19 cellular contexts compared by ENCODE assay signal in genomic region chr1:175427625-175428024, GRCh38.
A peak's percentile ranks its signal among the peaks of the same experiment; 100 is the strongest.
DNase-seq lines count a peak whose midpoint lies in the region; ATAC-seq, FAIRE-seq and TF ChIP-seq lines count a peak whose summit lies in the region.
"Had no signal": no experiment of that assay in that cellular context is flagged by ENCODE, and none has a peak within 500 bp of the region (broad histone marks: within the 10 kb centered on the region; RNA-seq: fewer than 3 reads in every experiment).

No MANE protein-coding gene starts in this region.

- H4K20me1 ChIP-seq in K562 (replicated peaks; ENCODE audit: control insufficient read depth, insufficient read depth, low read length) = no peaks in the 10 kb centered on the region
- H4K20me1 ChIP-seq: BLaER1 treated with 17β-estradiol and CSF1 and Interleukin-3, amounts not matched to agents 10 nM and 100 nM had no signal

- H3K27me3 ChIP-seq in A673 (replicated peaks; ENCODE audit: insufficient read depth, low read depth, low read length, poor library complexity) (no peaks in the 10 kb centered on the region), K562 (ENCODE audit: control insufficient read depth in 2 of 2, insufficient read depth in 2 of 2, low read length in 2 of 2) (peaks cover 0 to 12% of the 10 kb centered on the region in 2 experiments; a peak in 1 of 5 replicates)
- H3K27me3 ChIP-seq: BLaER1 treated with 17β-estradiol and CSF1 and Interleukin-3, amounts not matched to agents 10 nM and 100 nM had no signal

- 5% methylated on average over 2 of the region's 2 CpGs for WGBS in K562 (ENCODE audit: insufficient coverage, low coverage, missing lambda C conversion rate)

- H3K4me1 ChIP-seq in A673 (ENCODE audit: insufficient read depth, low read length, poor library complexity, severe bottlenecking) = no peaks in the 10 kb centered on the region
- no peaks in the 10 kb centered on the region for H3K4me1 ChIP-seq in HEK293 (ENCODE audit: control insufficient read depth, insufficient read depth, low read length)
- H3K4me1 ChIP-seq in K562 (replicated peaks in 1 of 2; ENCODE audit: control insufficient read depth in 2 of 2, insufficient read depth in 2 of 2, low read length in 2 of 2) = no peaks in the 10 kb centered on the region
- H3K4me1 ChIP-seq: BLaER1 treated with 17β-estradiol and CSF1 and Interleukin-3, amounts not matched to agents 10 nM and 100 nM had no signal

- FAIRE-seq in K562 (lab: Jason Lieb, UNC) = no peak
- FAIRE-seq: A204.1, D721Med, G401.6, GM12891 had no signal

- CTCF ChIA-PET in A673 (lab: Charles Lee) = no interaction called here
- CTCF ChIA-PET in HEK293 (lab: Yijun Ruan, JAX) = interaction anchor here (0.6 kb wide), 1 partner anchor 110 kb away, joined by 7 read pairs; no protein-coding TSS in a partner anchor
- CTCF ChIA-PET in K562 (lab: Yijun Ruan, JAX; ENCODE audit: low intra/inter-chr PET ratio) = interaction anchor here (0.5 kb wide), 1 partner anchor 22 kb away, joined by 4 read pairs; no protein-coding TSS in a partner anchor

- H3K79me2 ChIP-seq in K562 (ENCODE audit: control insufficient read depth, insufficient read depth, low read length) = no peaks in the 10 kb centered on the region

- BruUV-seq in A673 (replicated peaks; lab: Mats Ljungman, UMichigan) (no TSS peak), K562 (replicated peaks; lab: Mats Ljungman, UMichigan) (no TSS peak)

- H3K4me3 ChIP-seq in A673 (ENCODE audit: low read depth, low read length, poor library complexity, severe bottlenecking) = no peak overlapping the region
- H3K4me3 ChIP-seq in HEK293 (ENCODE audit: low read depth, low read length) = no peak overlapping the region
- H3K4me3 ChIP-seq in K562 = no peak overlapping the region
- H3K4me3 ChIP-seq: BLaER1 treated with 17β-estradiol and CSF1 and Interleukin-3, amounts not matched to agents 10 nM and 100 nM had no signal

- H3K27ac ChIP-seq in A673 (ENCODE audit: low read depth, low read length, poor library complexity, severe bottlenecking) (no peak overlapping the region), HEK293 (ENCODE audit: extremely low read depth, low read depth, low read length) (no peak overlapping the region), K562 (ENCODE audit: extremely low read depth, low read depth, low read length) (no peak overlapping the region)
- H3K27ac ChIP-seq: BLaER1 treated with 17β-estradiol and CSF1 and Interleukin-3, amounts not matched to agents 10 nM and 100 nM; C4-2B had no signal

- H3K4me2 ChIP-seq in K562 (ENCODE audit: insufficient read depth, low read length) = no peak overlapping the region
- H3K4me2 ChIP-seq: BLaER1 treated with 17β-estradiol and CSF1 and Interleukin-3, amounts not matched to agents 10 nM and 100 nM had no signal

- TF ChIP-seq CTCF in A673 (conservative IDR thresholded peaks at IDR 0.05; ENCODE audit: low read depth, low read length) (no peak), HEK293 (tag by site-specific recombination; IDR thresholded peaks at IDR 0.05) (no peak), K562 (IDR thresholded peaks at IDR 0.05 in 2 of 3, conservative IDR thresholded peaks at IDR 0.05 in 1 of 3; ENCODE audit: insufficient read depth in 2 of 3, low read depth in 1 of 3, low read length in 3 of 3) (no peak)

- H3K9me3 ChIP-seq in A673 (ENCODE audit: low read depth, low read length, poor library complexity, severe bottlenecking) = no peaks in the 10 kb centered on the region
- no peaks in the 10 kb centered on the region for H3K9me3 ChIP-seq in HEK293 (ENCODE audit: control insufficient read depth, insufficient read depth, low read depth, low read length)
- no peaks in the 10 kb centered on the region for H3K9me3 ChIP-seq in K562 (replicated peaks; ENCODE audit: control insufficient read depth, insufficient read depth, low read depth, low read length)
- H3K9me3 ChIP-seq: BLaER1 treated with 17β-estradiol and CSF1 and Interleukin-3, amounts not matched to agents 10 nM and 100 nM; Caco-2 had no signal

- no peak overlapping the region for H3K9ac ChIP-seq in K562 (ENCODE audit: insufficient read depth in 1 of 2, low read depth in 2 of 2, low read length in 2 of 2)
- H3K9ac ChIP-seq: BLaER1 treated with 17β-estradiol and CSF1 and Interleukin-3, amounts not matched to agents 10 nM and 100 nM had no signal

- H3K36me3 ChIP-seq in A673 (ENCODE audit: insufficient read depth, low read length, poor library complexity, severe bottlenecking) (no peaks in the 10 kb centered on the region), HEK293 (ENCODE audit: control insufficient read depth in 2 of 2, insufficient read depth in 1 of 2, low read length in 2 of 2) (no peaks in the 10 kb centered on the region), K562 (ENCODE audit: control insufficient read depth, insufficient read depth, low read length) (no peaks in the 10 kb centered on the region)
- H3K36me3 ChIP-seq: BLaER1 treated with 17β-estradiol and CSF1 and Interleukin-3, amounts not matched to agents 10 nM and 100 nM had no signal

- TF ChIP-seq POLR2A in K562 (conservative IDR thresholded peaks at IDR 0.05) = no peak

- peak; percentile 16 for DNase-seq in A673 (ENCODE audit: low spot score)
- DNase-seq in K562 (ENCODE audit: extremely low read depth in 1 of 4, low spot score in 3 of 4) = no peak
- DNase-seq in germinal center (ENCODE audit: low spot score) = no peak
- DNase-seq in nucleus accumbens (lab: John Stamatoyannopoulos, UW) = no peak
- DNase-seq: 8988T; AML-193; Caco-2; Calu3; CD4-positive, alpha-beta T cell; CD8-positive, alpha-beta T cell; DMS79 treated with DMSO at 0.1 percent for 48 hours; GF-D8 had no signal

- H2AFZ ChIP-seq in K562 (ENCODE audit: low read depth, low read length) = no peak overlapping the region

- POLR2A ChIA-PET in A673 (lab: Charles Lee; ENCODE audit: low non-redundant PET) (no interaction called here), HEK293 (lab: Yijun Ruan, JAX) (no interaction called here), K562 (lab: Yijun Ruan, JAX) (interaction anchor here (0.7 kb wide), 1 partner anchor 537 kb away, joined by 3 read pairs; no protein-coding TSS in a partner anchor)

- ATAC-seq in K562 = no peak
- ATAC-seq: CD8-positive, alpha-beta T cell had no signal

- intact Hi-C loops in A673 (cut with micrococcal nuclease; ENCODE audit: unreplicated experiment) (no loop called here), K562 (cut with micrococcal nuclease) (no loop called here)

- in situ Hi-C loops in K562 (cut with MboI) = no loop called here

- H3K9me1 ChIP-seq in K562 (ENCODE audit: control insufficient read depth, insufficient read depth, low read length) = no peaks in the 10 kb centered on the region

- no peak for TF ChIP-seq RAD21 in K562 (CRISPR knock-in tag; conservative IDR thresholded peaks at IDR 0.05 in 1 of 2, IDR thresholded peaks at IDR 0.05 in 1 of 2)

- no peak for TF ChIP-seq EP300 in K562 (IDR thresholded peaks at IDR 0.05; ENCODE audit: low read length)

TF ChIP-seq in HEK293, 187 proteins besides CTCF, POLR2A, EP300 and RAD21 (continues in another document):
- TF ChIP-seq ZNF324 (tag by site-specific recombination; IDR thresholded peaks at IDR 0.05) = no peak
- TF ChIP-seq ZNF521 (tag by site-specific recombination; IDR thresholded peaks at IDR 0.05) = peak; percentile 92; the same call in 1 of the 2 replicates
- TF ChIP-seq ZNF433 (tag by site-specific recombination; IDR thresholded peaks at IDR 0.05; ENCODE audit: low read depth) = no peak
- TF ChIP-seq ZNF366 (tag by site-specific recombination; conservative IDR thresholded peaks at IDR 0.05) = peak; percentile 88
- TF ChIP-seq ZBTB10 (tag by site-specific recombination; IDR thresholded peaks at IDR 0.05) = no peak

TF ChIP-seq in K562, 482 proteins besides CTCF, POLR2A, EP300 and RAD21 (continues in another document):
- TF ChIP-seq TAF7 (tag; IDR thresholded peaks at IDR 0.05) (no peak), SPI1 (IDR thresholded peaks at IDR 0.05; ENCODE audit: borderline replicate concordance, low read depth, low read length) (no peak), ZNF398 (CRISPR knock-in tag; IDR thresholded peaks at IDR 0.05) (no peak), ZNF449 (CRISPR knock-in tag; IDR thresholded peaks at IDR 0.05) (no peak), ARHGAP35 (IDR thresholded peaks at IDR 0.05; ENCODE audit: partially characterized antibody) (peak; percentile 7), ZNF785 (CRISPR knock-in tag; IDR thresholded peaks at IDR 0.05) (no peak), RBM14 (IDR thresholded peaks at IDR 0.05; ENCODE audit: borderline replicate concordance, insufficient read depth, low read depth, low read length) (no peak), PYGO2 (tag; IDR thresholded peaks at IDR 0.05) (no peak), HMG20A (CRISPR knock-in tag; conservative IDR thresholded peaks at IDR 0.05) (no peak)
